ENCODE assay signal across 28 cellular contexts in genomic region chr11:69981119-69981770, GRCh38.
DNase-seq lines count a peak whose midpoint lies in the region; ATAC-seq and TF ChIP-seq lines count a peak whose summit lies in the region.
"Had no signal": no experiment of that assay in that cellular context is flagged by ENCODE, and none has a peak within 500 bp of the region (broad histone marks: within the 10 kb centered on the region; RNA-seq: fewer than 3 reads in every experiment).

No MANE protein-coding gene starts in this region.

- H3K36me3 ChIP-seq in GM23338 (ENCODE audit: insufficient read depth) (no peaks in the 10 kb centered on the region), spleen (no peaks in the 10 kb centered on the region)
- H3K36me3 ChIP-seq: prostate gland had no signal

- H3K4me1 ChIP-seq in GM23338 (ENCODE audit: insufficient read depth) (peaks cover 34% of the 10 kb centered on the region), spleen (peaks cover 0 to 29% (median 8%) of the 10 kb centered on the region in 6 donors)

- H2AFZ ChIP-seq in GM23338, result no peak overlapping the region

- DNase-seq in GM23338 (ENCODE audit: low spot score) (no peak), NCI-H69 (lab: John Stamatoyannopoulos, UW) (peak; percentile 30), erythroblast (lab: John Stamatoyannopoulos, UW) (peak; percentile 91 to 93), spleen (peak; percentile 20), NCI-H2029 (lab: John Stamatoyannopoulos, UW) (no peak)
- DNase-seq in central memory CD4-positive, alpha-beta T cell, result no peak
- no peak for DNase-seq in effector CD8-positive, alpha-beta T cell (lab: John Stamatoyannopoulos, UW)
- DNase-seq: activated CD4-positive, alpha-beta T cell treated with anti-CD3 and anti-CD28 coated beads for 48 hours; activated CD8-positive, alpha-beta memory T cell treated with anti-CD3 and anti-CD28 coated beads for 24 hours; activated effector memory CD4-positive, alpha-beta T cell treated with anti-CD3 and anti-CD28 coated beads, Interleukin-2, amount 50 U/mL, for 16 hours; activated T-cell treated with anti-CD3 and anti-CD28 coated beads for 4 hours; cortex of kidney; GDM1; islet precursor cell; midbrain; naive thymus-derived CD4-positive, alpha-beta T cell; NCI-H2081; NCI-H82; stimulated activated CD4-positive, alpha-beta T cell treated with anti-CD3 and anti-CD28 coated beads, Interleukin-4, amount 100 ng/mL, for 24 hours; T1000; trophoblast cell had no signal

- H3K9me3 ChIP-seq in spleen, result no peaks in the 10 kb centered on the region
- H3K9me3 ChIP-seq: prostate gland had no signal

- no peaks in the 10 kb centered on the region for H3K9me2 ChIP-seq in GM23338 (ENCODE audit: insufficient read depth)

- H3K36me3 Mint-ChIP-seq in GM23338 (ENCODE audit: low read depth), result no peaks in the 10 kb centered on the region; the same call in 2 of the 3 replicates
- H3K36me3 Mint-ChIP-seq: activated naive CD8-positive, alpha-beta T cell; naive thymus-derived CD4-positive, alpha-beta T cell had no signal

- H4K20me1 ChIP-seq in GM23338 (replicated peaks; ENCODE audit: insufficient read depth), result no peaks in the 10 kb centered on the region

- no peak overlapping the region for H3K27ac Mint-ChIP-seq in GM23338
- H3K27ac Mint-ChIP-seq: activated naive CD8-positive, alpha-beta T cell; naive thymus-derived CD4-positive, alpha-beta T cell had no signal

- no peaks in the 10 kb centered on the region for H3F3A ChIP-seq in GM23338 (replicated peaks; ENCODE audit: low read depth)

- no peaks in the 10 kb centered on the region for H3K9me3 Mint-ChIP-seq in GM23338
- H3K9me3 Mint-ChIP-seq: naive thymus-derived CD4-positive, alpha-beta T cell had no signal

- H3K27ac ChIP-seq in GM23338 (ENCODE audit: low read depth) (no peak overlapping the region), spleen (no peak overlapping the region)
- H3K27ac ChIP-seq: C4-2B, prostate gland, VCaP had no signal

- intact Hi-C loops in spleen (cut with DNase I; ENCODE audit: low total_unique reads), result no loop called here

- TF ChIP-seq POLR2A in erythroblast (IDR thresholded peaks at IDR 0.05; ENCODE audit: low read length) (no peak), spleen (IDR thresholded peaks at IDR 0.05) (no peak)

- H3K27me3 Mint-ChIP-seq in GM23338 (ENCODE audit: insufficient read depth, low read depth, poor library complexity), result peaks cover 42% of the 10 kb centered on the region

- peak; percentile 8; the same call in 2 of the 3 replicates for ATAC-seq in GM23338
- ATAC-seq: esophagus mucosa; HCT116; naive thymus-derived CD4-positive, alpha-beta T cell; sciatic nerve had no signal

- 80 to 90% (median 82%) methylated on average over 15 of the region's 15 CpGs for WGBS in spleen, 5 donors

- no peak for TF ChIP-seq CTCF in GM23338 (conservative IDR thresholded peaks at IDR 0.05; ENCODE audit: low read depth in 2 of 2)
- no peak for TF ChIP-seq CTCF in spleen (IDR thresholded peaks at IDR 0.05 in 8 of 11, conservative IDR thresholded peaks at IDR 0.05 in 3 of 11)

- no peaks in the 10 kb centered on the region for H3K79me2 ChIP-seq in GM23338 (replicated peaks; ENCODE audit: insufficient read depth)

- no peak overlapping the region for H3K4me3 ChIP-seq in GM23338
- no peak overlapping the region for H3K4me3 ChIP-seq in spleen
- H3K4me3 ChIP-seq: prostate gland had no signal

- peaks cover 32% of the 10 kb centered on the region for H3K27me3 ChIP-seq in GM23338 (ENCODE audit: insufficient read depth)
- peaks cover 0 to 79% (median 29%) of the 10 kb centered on the region in 7 donors for H3K27me3 ChIP-seq in spleen (replicated peaks in 1 of 7)

- peaks cover 53% of the 10 kb centered on the region for H3K4me1 Mint-ChIP-seq in GM23338
- H3K4me1 Mint-ChIP-seq: naive thymus-derived CD4-positive, alpha-beta T cell had no signal

- no peak overlapping the region for H3K4me2 ChIP-seq in GM23338

- no peak overlapping the region for H3K4me3 Mint-ChIP-seq in GM23338
- H3K4me3 Mint-ChIP-seq: activated naive CD8-positive, alpha-beta T cell; naive thymus-derived CD4-positive, alpha-beta T cell had no signal

TF ChIP-seq in GM23338, 12 proteins besides CTCF, POLR2A, EP300 and RAD21:
- TF ChIP-seq EZH2phosphoT487 (IDR thresholded peaks at IDR 0.05; ENCODE audit: unreplicated experiment) (no peak), ETS1 (IDR thresholded peaks at IDR 0.05) (no peak), REST (IDR thresholded peaks at IDR 0.05; ENCODE audit: unreplicated experiment) (no peak), JUNB (IDR thresholded peaks at IDR 0.05; ENCODE audit: unreplicated experiment) (no peak), NANOG (IDR thresholded peaks at IDR 0.05; ENCODE audit: borderline replicate concordance) (no peak), EZH2 (IDR thresholded peaks at IDR 0.05; ENCODE audit: low read depth, unreplicated experiment) (no peak), POLR2AphosphoS5 (IDR thresholded peaks at IDR 0.05; ENCODE audit: low read depth) (no peak), STAT1 (IDR thresholded peaks at IDR 0.05; ENCODE audit: unreplicated experiment) (no peak), ZNF114 (CRISPR knock-in tag; IDR thresholded peaks at IDR 0.05) (no peak), CREB1 (CRISPR knock-in tag; IDR thresholded peaks at IDR 0.05; ENCODE audit: low read depth) (no peak)

Comparison
In these comparisons a context has a peak if more than half of its experiments do, and no peak if none do; other contexts are left out.
1. DNase-seq: peak in NCI-H69 (single experiment), erythroblast (2 of 2) and spleen (single experiment); none in GM23338 (single experiment), central memory CD4-positive, alpha-beta T cell (single experiment), effector CD8-positive, alpha-beta T cell (single experiment) and NCI-H2029 (single experiment).